ENCODE assay signal across 8 cellular contexts in genomic region chr15:92907229-92907628, GRCh38. TPM values are rescaled to one million over a fixed set of nuclear protein-coding genes. Genes with fewer than 3 reads are reported as not detected.
DNase-seq lines count a peak whose midpoint lies in the region; ATAC-seq, FAIRE-seq and TF ChIP-seq lines count a peak whose summit lies in the region.
"Had no signal": no experiment of that assay in that cellular context is flagged by ENCODE, and none has a peak within 500 bp of the region (broad histone marks: within the 10 kb centered on the region; RNA-seq: fewer than 3 reads in every experiment).

No MANE protein-coding gene starts in this region.

- DNase-seq in activated naive CD4-positive, alpha-beta T cell treated with anti-CD3 and anti-CD28 coated beads, Interleukin-2, amount 50 U/mL, for 72 hours (ENCODE audit: low spot score in 2 of 2): no peak
- no peak for DNase-seq in kidney
- no peak for DNase-seq in NCI-H524 treated with DMSO at 0.1 percent for 48 hours (lab: John Stamatoyannopoulos, UW)
- DNase-seq: SJCRH30 had no signal

- H3K36me3 Mint-ChIP-seq in IgD-negative memory B cell: peaks cover 9% of the 10 kb centered on the region
- peaks cover 31 to 71% of the 10 kb centered on the region in 2 donors for H3K36me3 Mint-ChIP-seq in activated naive CD4-positive, alpha-beta T cell treated with anti-CD3 and anti-CD28 coated beads, Interleukin-2, amount 50 U/mL, for 72 hours

- H3K4me1 ChIP-seq in kidney (ENCODE audit: control insufficient read depth in 1 of 2, insufficient read depth in 1 of 2, low read depth in 1 of 2, low read length in 2 of 2) (peaks cover 47 to 51% of the 10 kb centered on the region in 2 donors), subcutaneous abdominal adipose tissue (ENCODE audit: control insufficient read depth in 5 of 5, insufficient read depth in 5 of 5, low read length in 5 of 5) (peaks cover 3 to 92% (median 84%) of the 10 kb centered on the region in 5 donors)

- FAIRE-seq in kidney (lab: Jason Lieb, UNC): no peak

- peaks cover 0 to 1% (median 0%) of the 10 kb centered on the region in 3 donors for H3K9me3 Mint-ChIP-seq in IgD-negative memory B cell
- no peaks in the 10 kb centered on the region for H3K9me3 Mint-ChIP-seq in activated naive CD4-positive, alpha-beta T cell treated with anti-CD3 and anti-CD28 coated beads, Interleukin-2, amount 50 U/mL, for 72 hours

- peak overlapping the region; percentile 59 to 87 for H3K9ac ChIP-seq in kidney (ENCODE audit: low read length in 2 of 2)
- peak overlapping the region; percentile 12 to 99 (median 66) for H3K9ac ChIP-seq in subcutaneous abdominal adipose tissue (ENCODE audit: low read length in 5 of 5)

- peaks cover 57 to 78% (median 58%) of the 10 kb centered on the region in 3 donors for H3K4me1 Mint-ChIP-seq in IgD-negative memory B cell

- H3K9me3 ChIP-seq in kidney (ENCODE audit: control insufficient read depth in 1 of 2, low read length in 2 of 2) (no peaks in the 10 kb centered on the region), subcutaneous abdominal adipose tissue (ENCODE audit: control insufficient read depth in 5 of 5, low read length in 5 of 5) (no peaks in the 10 kb centered on the region)
- H3K9me3 ChIP-seq: SJCRH30 had no signal

- H3K27me3 Mint-ChIP-seq in IgD-negative memory B cell: no peaks in the 10 kb centered on the region

- no peaks in the 10 kb centered on the region for H3K27me3 ChIP-seq in subcutaneous abdominal adipose tissue (ENCODE audit: control insufficient read depth in 5 of 5, insufficient read depth in 4 of 5, low read length in 5 of 5)
- H3K27me3 ChIP-seq: SJCRH30 had no signal

- H3K4me3 Mint-ChIP-seq in IgD-negative memory B cell: peak overlapping the region; percentile 76 to 98 (median 87)

- H3K4me3 ChIP-seq in kidney (ENCODE audit: low read length in 2 of 2): peak overlapping the region; percentile 21 to 44
- peak overlapping the region in 3 of 5 donors; percentile 1 to 15 (median 6) for H3K4me3 ChIP-seq in subcutaneous abdominal adipose tissue (ENCODE audit: low read depth in 1 of 5, low read length in 5 of 5)
- H3K4me3 ChIP-seq: SJCRH30 had no signal

- H3K27ac ChIP-seq in kidney (ENCODE audit: low read depth in 2 of 2, low read length in 2 of 2): peak overlapping the region; percentile 84 to 94
- H3K27ac ChIP-seq in subcutaneous abdominal adipose tissue (ENCODE audit: low read depth, low read length): peak overlapping the region; percentile 100
- H3K27ac ChIP-seq: SJCRH30 had no signal

- intact Hi-C loops in kidney (cut with DNase I): no loop called here

- H3K36me3 ChIP-seq in kidney (ENCODE audit: control insufficient read depth in 1 of 2, insufficient read depth in 2 of 2, low read length in 2 of 2): peaks cover 0 to 6% of the 10 kb centered on the region in 2 donors
- peaks cover 0 to 7% (median 0%) of the 10 kb centered on the region in 5 donors for H3K36me3 ChIP-seq in subcutaneous abdominal adipose tissue (ENCODE audit: control insufficient read depth in 5 of 5, insufficient read depth in 5 of 5, low read length in 5 of 5)

- peak overlapping the region; percentile 91 to 100 (median 100) for H3K27ac Mint-ChIP-seq in IgD-negative memory B cell
- H3K27ac Mint-ChIP-seq in activated naive CD4-positive, alpha-beta T cell treated with anti-CD3 and anti-CD28 coated beads, Interleukin-2, amount 50 U/mL, for 72 hours: peak overlapping the region; percentile 100

- ATAC-seq in activated naive CD4-positive, alpha-beta T cell treated with anti-CD3 and anti-CD28 coated beads, Interleukin-2, amount 50 U/mL, for 72 hours: peak; percentile 11 to 26
- ATAC-seq in HG03097 (IDR thresholded peaks at IDR 0.05; ENCODE audit: low FRiP score, unreplicated experiment) (no peak), GM21619 (IDR thresholded peaks at IDR 0.05; ENCODE audit: unreplicated experiment) (no peak)

- TF ChIP-seq CTCF in kidney (IDR thresholded peaks at IDR 0.05; ENCODE audit: borderline replicate concordance, extremely low read depth, insufficient read depth): no peak

RNA-seq across cellular contexts. Expression of gene CHD2, which starts 7.1 kb away (rescaled TPM):
- polyA plus RNA-seq in IgD-negative memory B cell (131 TPM), kidney (ENCODE audit: insufficient read depth, low read depth, low replicate concordance) (22.5 TPM)
- total RNA-seq in activated naive CD4-positive, alpha-beta T cell treated with anti-CD3 and anti-CD28 coated beads, Interleukin-2, amount 50 U/mL, for 72 hours: 100 to 1,000 TPM; 187 to 214 TPM
- 137 TPM for total RNA-seq in kidney

Comparison
In these comparisons a context has a peak if more than half of its experiments do, and no peak if none do; other contexts are left out.
1. ATAC-seq: peak in activated naive CD4-positive, alpha-beta T cell treated with anti-CD3 and anti-CD28 coated beads, Interleukin-2, amount 50 U/mL, for 72 hours (2 of 2); none in HG03097 (single experiment) and GM21619 (single experiment).